8 cellular contexts compared by ENCODE assay signal in genomic region chr12:6827437-6827894, GRCh38. TPM values are rescaled to one million over a fixed set of nuclear protein-coding genes. Genes with fewer than 3 reads are reported as not detected.
DNase-seq lines count a peak whose midpoint lies in the region; ATAC-seq, FAIRE-seq and TF ChIP-seq lines count a peak whose summit lies in the region.

No MANE protein-coding gene starts in this region.

- CTCF ChIA-PET in HepG2 (lab: Yijun Ruan, JAX; ENCODE audit: low intra/inter-chr PET ratio, low total read pairs), result interaction anchor here (0.8 kb wide), 1 partner anchor 91 kb away, joined by 3 read pairs; no protein-coding TSS in a partner anchor

- FAIRE-seq in HepG2 (lab: Jason Lieb, UNC), result peak; percentile 85

- intact Hi-C loops in HepG2 (cut with micrococcal nuclease; ENCODE audit: unreplicated experiment), result loop anchor here (10.0 kb wide), 1 partner anchor 213 kb away; no protein-coding TSS in a partner anchor

- H3K27ac ChIP-seq in HepG2 (ENCODE audit: extremely low read length, insufficient read depth, low read length), result no peak overlapping the region

- in situ Hi-C loops in HepG2 (cut with HindIII; ENCODE audit: extremely low pct_ligation_motif_present, low pct_unique_long_range_greater_than_20kb), result loop anchor here (5.0 kb wide), 1 partner anchor 75 kb away; the partner anchor contains the start of gene MLF2

- POLR2A ChIA-PET in HepG2 (lab: Yijun Ruan, JAX), result interaction anchor here (1.5 to 4.7 kb wide), 5 partner anchors 25 to 104 kb away, joined by 3 to 20 read pairs (median 15); partner anchors contain the start of genes CDCA3, COPS7A, MLF2 and PTMS

- TF ChIP-seq POLR2A in HepG2 (IDR thresholded peaks at IDR 0.05; ENCODE audit: insufficient read depth in 1 of 2, low read depth in 2 of 2, low read length in 2 of 2), result no peak; a peak in 1 of 4 replicates

- H3K4me3 ChIP-seq in WI38 (ENCODE audit: low read depth, low read length), result peak overlapping the region; percentile 33
- H3K4me3 ChIP-seq in HepG2 (replicated peaks in 1 of 3; ENCODE audit: insufficient read depth in 1 of 3, low read depth in 2 of 3, low read length in 3 of 3), result peak overlapping the region in 1 of 3 experiments; percentile 11; a peak in 1 of 6 replicates

- peaks cover 16% of the 10 kb centered on the region for H3K79me2 ChIP-seq in HepG2 (ENCODE audit: insufficient read depth, low read length)

- H3K36me3 ChIP-seq in HepG2 (replicated peaks in 1 of 2; ENCODE audit: control insufficient read depth in 1 of 2, insufficient read depth in 2 of 2, low read length in 2 of 2), result peaks cover 9 to 14% of the 10 kb centered on the region in 2 experiments; a peak in 4 of 5 replicates

- WGBS in HepG2 (ENCODE audit: low lambda C conversion rate), result 38% methylated on average over 5 of the region's 8 CpGs

- TF ChIP-seq CTCF in WI38 (IDR thresholded peaks at IDR 0.05; ENCODE audit: low read depth, low read length), result no peak
- no peak for TF ChIP-seq CTCF in HepG2 (CRISPR knock-in tag; IDR thresholded peaks at IDR 0.05)

- no peaks in the 10 kb centered on the region for H4K20me1 ChIP-seq in HepG2 (ENCODE audit: insufficient read depth, low read length)

- H3K4me2 ChIP-seq in HepG2 (ENCODE audit: low read depth, low read length), result peak overlapping the region; percentile 65

- no peaks in the 10 kb centered on the region for H3K9me3 ChIP-seq in HepG2 (ENCODE audit: low read length)

- no peak for TF ChIP-seq EP300 in HepG2 (IDR thresholded peaks at IDR 0.05; ENCODE audit: low read depth in 2 of 2, low read length in 2 of 2)
- TF ChIP-seq EP300 in HepG2 (CRISPR knock-in tag; IDR thresholded peaks at IDR 0.05; ENCODE audit: borderline replicate concordance), result no peak

- peaks cover 24% of the 10 kb centered on the region for H3K4me1 ChIP-seq in HepG2 (ENCODE audit: insufficient read depth, low read length)

- no peak overlapping the region for H2AFZ ChIP-seq in HepG2 (ENCODE audit: low read length)

- no peak for TF ChIP-seq RAD21 in HepG2 (CRISPR knock-in tag; IDR thresholded peaks at IDR 0.05)

- peak; percentile 22 for DNase-seq in GF-D8 (lab: John Stamatoyannopoulos, UW)
- DNase-seq in NCI-H2081 (lab: John Stamatoyannopoulos, UW), result peak; percentile 83 to 85
- peak; percentile 64 for DNase-seq in dedifferentiated amniotic fluid mesenchymal stem cell (ENCODE audit: extremely low spot score)
- DNase-seq in HepG2 (ENCODE audit: low spot score), result peak; percentile 67
- DNase-seq in stimulated activated CD4-positive, alpha-beta T cell treated with anti-CD3 and anti-CD28 coated beads, Interleukin-4, amount 100 ng/mL, for 24 hours, result peak; percentile 54

- TSS peak; percentile 14 for BruUV-seq in HepG2 (replicated peaks; lab: Mats Ljungman, UMichigan)

- ATAC-seq in HepG2 (peak; percentile 24), GM18868 (IDR thresholded peaks at IDR 0.05; ENCODE audit: unreplicated experiment) (no peak), GM21619 (IDR thresholded peaks at IDR 0.05; ENCODE audit: unreplicated experiment) (no peak)

- H3K27me3 ChIP-seq in HepG2 (ENCODE audit: control insufficient read depth in 1 of 2, insufficient read depth in 2 of 2, low read length in 2 of 2), result no peaks in the 10 kb centered on the region

- H3K9ac ChIP-seq in HepG2 (ENCODE audit: insufficient read depth, low read depth, low read length), result 0 out of 2 replicates have a peak overlapping the region, but pooled peaks have one; percentile 0

RNA-seq across cellular contexts. Expression of gene P3H3, which starts 0.7 kb away (rescaled TPM):
- 7.9 and 20.5 TPM in 2 replicates for total RNA-seq in HepG2 (2016; rRNA removed; fragmentation: Illumina TruSeq; extraction: Trizol)
- total RNA-seq in HepG2 (2016; cell fraction: cytosol; rRNA removed; fragmentation: Illumina TruSeq; extraction: Trizol; ENCODE audit: low read depth), result 14.4 and 19.9 TPM in 2 replicates
- total RNA-seq in HepG2 (2016; cell fraction: insoluble cytoplasmic fraction; rRNA removed; fragmentation: Illumina TruSeq; extraction: Trizol), result 6.3 and 20.7 TPM in 2 replicates
- total RNA-seq in HepG2 (2016; cell fraction: membrane; rRNA removed; fragmentation: Illumina TruSeq; extraction: Trizol), result 5.4 and 5.7 TPM in 2 replicates
- total RNA-seq in HepG2 (2016; cell fraction: nucleus; rRNA removed; fragmentation: Illumina TruSeq; extraction: Trizol), result 23.7 and 28.0 TPM in 2 replicates
- 20.1 and 21.1 TPM in 2 replicates for polyA plus RNA-seq in HepG2 (2011; rRNA removed)
- 12.3 and 21.8 TPM in 2 replicates for polyA plus RNA-seq in HepG2 (2011; cell fraction: cytosol; rRNA removed)
- polyA plus RNA-seq in HepG2 (2011; cell fraction: nucleus; rRNA removed), result 72.0 and 79.4 TPM in 2 replicates
- polyA plus RNA-seq in HepG2 (2012), result 20.2 and 27.2 TPM in 2 replicates
- 1.8 and 2.1 TPM in 2 replicates for polyA plus RNA-seq in HepG2 (2016; cell fraction: cytosol; fragmentation: Illumina TruSeq; extraction: Trizol; ENCODE audit: low read depth)
- polyA plus RNA-seq in HepG2 (2016; cell fraction: insoluble cytoplasmic fraction; fragmentation: Illumina TruSeq; extraction: Trizol; ENCODE audit: low read depth), result 8.0 and 10.2 TPM in 2 replicates
- polyA plus RNA-seq in HepG2 (2016; cell fraction: membrane; fragmentation: Illumina TruSeq; extraction: Trizol; ENCODE audit: low read depth), result 3.0 and 3.3 TPM in 2 replicates
- polyA plus RNA-seq in HepG2 (2016; cell fraction: nucleus; fragmentation: Illumina TruSeq; extraction: Trizol; ENCODE audit: insufficient read depth, low read depth), result 52.6 and 56.5 TPM in 2 replicates
- 0.12 and 24.7 TPM in 2 replicates for polyA minus RNA-seq in HepG2 (2011; rRNA and poly(A)+ RNA removed; ENCODE audit: low replicate concordance)
- polyA minus RNA-seq in HepG2 (2011; cell fraction: cytosol; rRNA and poly(A)+ RNA removed), result 10.2 and 13.7 TPM in 2 replicates
- 19.1 and 20.3 TPM in 2 replicates for polyA minus RNA-seq in HepG2 (2011; cell fraction: nucleus; rRNA and poly(A)+ RNA removed)

RNA-seq across cellular contexts. Expression of gene GPR162, which starts 5.8 kb away (rescaled TPM):
- not detected in 2 replicates for total RNA-seq in HepG2 (2016; rRNA removed; fragmentation: Illumina TruSeq; extraction: Trizol)
- not detected in 2 replicates for total RNA-seq in HepG2 (2016; cell fraction: cytosol; rRNA removed; fragmentation: Illumina TruSeq; extraction: Trizol; ENCODE audit: low read depth)
- total RNA-seq in HepG2 (2016; cell fraction: insoluble cytoplasmic fraction; rRNA removed; fragmentation: Illumina TruSeq; extraction: Trizol), result not detected in 2 replicates
- total RNA-seq in HepG2 (2016; cell fraction: membrane; rRNA removed; fragmentation: Illumina TruSeq; extraction: Trizol), result not detected in 2 replicates
- not detected in 2 replicates for total RNA-seq in HepG2 (2016; cell fraction: nucleus; rRNA removed; fragmentation: Illumina TruSeq; extraction: Trizol)
- 0.08 and 0.10 TPM in 2 replicates for polyA plus RNA-seq in HepG2 (2011; rRNA removed)
- polyA plus RNA-seq in HepG2 (2011; cell fraction: cytosol; rRNA removed), result 0.05 and 0.08 TPM in 2 replicates
- 0.34 and 0.66 TPM in 2 replicates for polyA plus RNA-seq in HepG2 (2011; cell fraction: nucleus; rRNA removed)
- polyA plus RNA-seq in HepG2 (2012), result 0.51 and 0.78 TPM in 2 replicates
- polyA plus RNA-seq in HepG2 (2016; cell fraction: cytosol; fragmentation: Illumina TruSeq; extraction: Trizol; ENCODE audit: low read depth), result not detected in 2 replicates
- not detected in 2 replicates for polyA plus RNA-seq in HepG2 (2016; cell fraction: insoluble cytoplasmic fraction; fragmentation: Illumina TruSeq; extraction: Trizol; ENCODE audit: low read depth)
- not detected in 2 replicates for polyA plus RNA-seq in HepG2 (2016; cell fraction: membrane; fragmentation: Illumina TruSeq; extraction: Trizol; ENCODE audit: low read depth)
- not detected in 2 replicates for polyA plus RNA-seq in HepG2 (2016; cell fraction: nucleus; fragmentation: Illumina TruSeq; extraction: Trizol; ENCODE audit: insufficient read depth, low read depth)
- not detected in 2 replicates for polyA minus RNA-seq in HepG2 (2011; rRNA and poly(A)+ RNA removed; ENCODE audit: low replicate concordance)
- not detected in 2 replicates for polyA minus RNA-seq in HepG2 (2011; cell fraction: cytosol; rRNA and poly(A)+ RNA removed)
- polyA minus RNA-seq in HepG2 (2011; cell fraction: nucleus; rRNA and poly(A)+ RNA removed), result not detected in 2 replicates

RNA-seq across cellular contexts. Expression of gene GNB3, which starts 13.3 kb away (rescaled TPM):
- total RNA-seq in HepG2 (2016; rRNA removed; fragmentation: Illumina TruSeq; extraction: Trizol), result 0.17 and 1.3 TPM in 2 replicates
- 0.26 and 0.30 TPM in 2 replicates for total RNA-seq in HepG2 (2016; cell fraction: cytosol; rRNA removed; fragmentation: Illumina TruSeq; extraction: Trizol; ENCODE audit: low read depth)
- total RNA-seq in HepG2 (2016; cell fraction: insoluble cytoplasmic fraction; rRNA removed; fragmentation: Illumina TruSeq; extraction: Trizol), result 0.15 and 0.84 TPM in 2 replicates
- total RNA-seq in HepG2 (2016; cell fraction: membrane; rRNA removed; fragmentation: Illumina TruSeq; extraction: Trizol), result 0.14 and 0.46 TPM in 2 replicates
- 0.84 and 2.6 TPM in 2 replicates for total RNA-seq in HepG2 (2016; cell fraction: nucleus; rRNA removed; fragmentation: Illumina TruSeq; extraction: Trizol)
- 3.6 and 3.8 TPM in 2 replicates for polyA plus RNA-seq in HepG2 (2011; rRNA removed)
- polyA plus RNA-seq in HepG2 (2011; cell fraction: cytosol; rRNA removed), result 0.58 and 1.0 TPM in 2 replicates
- polyA plus RNA-seq in HepG2 (2011; cell fraction: nucleus; rRNA removed), result 31.0 and 48.1 TPM in 2 replicates
- 1.9 and 2.1 TPM in 2 replicates for polyA plus RNA-seq in HepG2 (2012)
- 0.17 and 0.24 TPM in 2 replicates for polyA plus RNA-seq in HepG2 (2016; cell fraction: cytosol; fragmentation: Illumina TruSeq; extraction: Trizol; ENCODE audit: low read depth)
- polyA plus RNA-seq in HepG2 (2016; cell fraction: insoluble cytoplasmic fraction; fragmentation: Illumina TruSeq; extraction: Trizol; ENCODE audit: low read depth), result 0.56 and 0.57 TPM in 2 replicates
- 0.18 and 0.34 TPM in 2 replicates for polyA plus RNA-seq in HepG2 (2016; cell fraction: membrane; fragmentation: Illumina TruSeq; extraction: Trizol; ENCODE audit: low read depth)
- 9.0 and 13.6 TPM in 2 replicates for polyA plus RNA-seq in HepG2 (2016; cell fraction: nucleus; fragmentation: Illumina TruSeq; extraction: Trizol; ENCODE audit: insufficient read depth, low read depth)
- polyA minus RNA-seq in HepG2 (2011; rRNA and poly(A)+ RNA removed; ENCODE audit: low replicate concordance), result 0.07 and 2.9 TPM in 2 replicates
- polyA minus RNA-seq in HepG2 (2011; cell fraction: cytosol; rRNA and poly(A)+ RNA removed), result not detected in 2 replicates
- polyA minus RNA-seq in HepG2 (2011; cell fraction: nucleus; rRNA and poly(A)+ RNA removed), result 8.1 and 8.2 TPM in 2 replicates

RNA-seq across cellular contexts. Expression of gene CDCA3, which starts 23.6 kb away (rescaled TPM):
- total RNA-seq in HepG2 (2016; rRNA removed; fragmentation: Illumina TruSeq; extraction: Trizol), result 51.9 and 56.5 TPM in 2 replicates
- 18.2 and 19.1 TPM in 2 replicates for total RNA-seq in HepG2 (2016; cell fraction: cytosol; rRNA removed; fragmentation: Illumina TruSeq; extraction: Trizol; ENCODE audit: low read depth)
- 50.0 and 55.6 TPM in 2 replicates for total RNA-seq in HepG2 (2016; cell fraction: insoluble cytoplasmic fraction; rRNA removed; fragmentation: Illumina TruSeq; extraction: Trizol)
- 20.4 and 21.6 TPM in 2 replicates for total RNA-seq in HepG2 (2016; cell fraction: membrane; rRNA removed; fragmentation: Illumina TruSeq; extraction: Trizol)
- 31.7 and 43.0 TPM in 2 replicates for total RNA-seq in HepG2 (2016; cell fraction: nucleus; rRNA removed; fragmentation: Illumina TruSeq; extraction: Trizol)
- polyA plus RNA-seq in HepG2 (2011; rRNA removed), result 21.8 and 32.7 TPM in 2 replicates
- polyA plus RNA-seq in HepG2 (2011; cell fraction: cytosol; rRNA removed), result 13.5 and 33.7 TPM in 2 replicates
- 64.2 and 90.2 TPM in 2 replicates for polyA plus RNA-seq in HepG2 (2011; cell fraction: nucleus; rRNA removed)
- polyA plus RNA-seq in HepG2 (2012), result 11.7 and 21.3 TPM in 2 replicates
- 16.4 and 16.7 TPM in 2 replicates for polyA plus RNA-seq in HepG2 (2016; cell fraction: cytosol; fragmentation: Illumina TruSeq; extraction: Trizol; ENCODE audit: low read depth)
- 57.9 and 60.0 TPM in 2 replicates for polyA plus RNA-seq in HepG2 (2016; cell fraction: insoluble cytoplasmic fraction; fragmentation: Illumina TruSeq; extraction: Trizol; ENCODE audit: low read depth)
- 15.5 and 16.6 TPM in 2 replicates for polyA plus RNA-seq in HepG2 (2016; cell fraction: membrane; fragmentation: Illumina TruSeq; extraction: Trizol; ENCODE audit: low read depth)
- 101 and 114 TPM in 2 replicates for polyA plus RNA-seq in HepG2 (2016; cell fraction: nucleus; fragmentation: Illumina TruSeq; extraction: Trizol; ENCODE audit: insufficient read depth, low read depth)
- polyA minus RNA-seq in HepG2 (2011; rRNA and poly(A)+ RNA removed; ENCODE audit: low replicate concordance), result 37.9 and 93.4 TPM in 2 replicates
- polyA minus RNA-seq in HepG2 (2011; cell fraction: cytosol; rRNA and poly(A)+ RNA removed), result 13.8 and 22.5 TPM in 2 replicates
- polyA minus RNA-seq in HepG2 (2011; cell fraction: nucleus; rRNA and poly(A)+ RNA removed), result 19.8 and 31.5 TPM in 2 replicates

RNA-seq across cellular contexts. Expression of gene USP5, which starts 24.5 kb away (rescaled TPM):
- total RNA-seq in HepG2 (2016; rRNA removed; fragmentation: Illumina TruSeq; extraction: Trizol), result 53.4 and 56.0 TPM in 2 replicates
- total RNA-seq in HepG2 (2016; cell fraction: cytosol; rRNA removed; fragmentation: Illumina TruSeq; extraction: Trizol; ENCODE audit: low read depth), result 5.2 and 5.4 TPM in 2 replicates
- total RNA-seq in HepG2 (2016; cell fraction: insoluble cytoplasmic fraction; rRNA removed; fragmentation: Illumina TruSeq; extraction: Trizol), result 45.2 and 58.2 TPM in 2 replicates
- 10.8 and 12.8 TPM in 2 replicates for total RNA-seq in HepG2 (2016; cell fraction: membrane; rRNA removed; fragmentation: Illumina TruSeq; extraction: Trizol)
- 32.6 and 33.8 TPM in 2 replicates for total RNA-seq in HepG2 (2016; cell fraction: nucleus; rRNA removed; fragmentation: Illumina TruSeq; extraction: Trizol)
- polyA plus RNA-seq in HepG2 (2011; rRNA removed), result 39.6 and 42.8 TPM in 2 replicates
- 27.0 and 32.1 TPM in 2 replicates for polyA plus RNA-seq in HepG2 (2011; cell fraction: cytosol; rRNA removed)
- polyA plus RNA-seq in HepG2 (2011; cell fraction: nucleus; rRNA removed), result 68.8 and 89.3 TPM in 2 replicates
- 27.9 and 33.1 TPM in 2 replicates for polyA plus RNA-seq in HepG2 (2012)
- 4.2 and 4.5 TPM in 2 replicates for polyA plus RNA-seq in HepG2 (2016; cell fraction: cytosol; fragmentation: Illumina TruSeq; extraction: Trizol; ENCODE audit: low read depth)
- polyA plus RNA-seq in HepG2 (2016; cell fraction: insoluble cytoplasmic fraction; fragmentation: Illumina TruSeq; extraction: Trizol; ENCODE audit: low read depth), result 34.9 and 45.9 TPM in 2 replicates
- 7.6 and 9.6 TPM in 2 replicates for polyA plus RNA-seq in HepG2 (2016; cell fraction: membrane; fragmentation: Illumina TruSeq; extraction: Trizol; ENCODE audit: low read depth)
- polyA plus RNA-seq in HepG2 (2016; cell fraction: nucleus; fragmentation: Illumina TruSeq; extraction: Trizol; ENCODE audit: insufficient read depth, low read depth), result 58.8 and 61.0 TPM in 2 replicates
- 91.2 and 159 TPM in 2 replicates for polyA minus RNA-seq in HepG2 (2011; rRNA and poly(A)+ RNA removed; ENCODE audit: low replicate concordance)
- polyA minus RNA-seq in HepG2 (2011; cell fraction: cytosol; rRNA and poly(A)+ RNA removed), result 29.6 and 30.0 TPM in 2 replicates
- 21.5 and 25.2 TPM in 2 replicates for polyA minus RNA-seq in HepG2 (2011; cell fraction: nucleus; rRNA and poly(A)+ RNA removed)

Comparison
In these comparisons a context has a peak if more than half of its experiments do, and no peak if none do; other contexts are left out.
1. DNase-seq: peak in every context shown above with its lines; median percentile 84 in NCI-H2081; 67 in HepG2; 64 in dedifferentiated amniotic fluid mesenchymal stem cell; 54 in stimulated activated CD4-positive, alpha-beta T cell treated with anti-CD3 and anti-CD28 coated beads, Interleukin-4, amount 100 ng/mL, for 24 hours; 22 in GF-D8.